Comparison of ENCODE assay signal across 24 cellular contexts in the genomic region with DNA sequence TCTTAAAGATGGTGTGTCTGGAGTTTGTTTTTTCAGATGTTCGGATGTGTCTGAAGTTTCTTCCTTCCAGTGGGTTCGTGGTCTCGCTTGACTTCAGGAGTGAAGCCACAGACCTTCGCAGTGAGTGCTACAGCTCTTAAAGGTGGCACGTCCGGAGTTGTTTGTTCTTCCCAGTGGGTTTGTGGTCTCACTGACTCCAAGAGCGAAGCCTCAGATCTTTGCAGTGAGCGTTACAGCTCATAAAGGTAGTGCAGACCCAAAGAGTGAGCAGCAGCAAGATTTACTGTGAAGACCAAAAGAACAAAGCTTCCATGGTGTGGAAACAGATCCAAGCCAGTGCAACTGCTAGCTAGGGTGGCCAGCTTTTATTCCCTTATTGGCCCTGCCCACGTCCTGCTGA.
DNase-seq lines count a peak whose midpoint lies in the region; ATAC-seq, FAIRE-seq and TF ChIP-seq lines count a peak whose summit lies in the region.
"Had no signal": no experiment of that assay in that cellular context is flagged by ENCODE, and none has a peak within 500 bp of the region (broad histone marks: within the 10 kb centered on the region; RNA-seq: fewer than 3 reads in every experiment).

No MANE protein-coding gene starts in this region.

- H3K27ac ChIP-seq in BLaER1 treated with 17β-estradiol and CSF1 and Interleukin-3, amounts not matched to agents 10 nM and 100 nM, result no peak overlapping the region
- no peak overlapping the region for H3K27ac ChIP-seq in K562 (ENCODE audit: extremely low read depth, low read depth, low read length)
- H3K27ac ChIP-seq: A549, C4-2B, GM23248 had no signal

- WGBS in K562 (ENCODE audit: insufficient coverage, low coverage, missing lambda C conversion rate), result 3% methylated on average over 9 of the region's 9 CpGs

- POLR2A ChIA-PET in K562 (lab: Yijun Ruan, JAX), result no interaction called here

- H3K9me1 ChIP-seq in K562 (ENCODE audit: control insufficient read depth, insufficient read depth, low read length), result no peaks in the 10 kb centered on the region

- H4K20me1 ChIP-seq in BLaER1 treated with 17β-estradiol and CSF1 and Interleukin-3, amounts not matched to agents 10 nM and 100 nM, result no peaks in the 10 kb centered on the region
- no peaks in the 10 kb centered on the region for H4K20me1 ChIP-seq in K562 (replicated peaks; ENCODE audit: control insufficient read depth, insufficient read depth, low read length)

- H3K9me3 ChIP-seq in BLaER1 treated with 17β-estradiol and CSF1 and Interleukin-3, amounts not matched to agents 10 nM and 100 nM (replicated peaks in 1 of 11), result peaks cover 13 to 22% (median 16%) of the 10 kb centered on the region in 11 experiments
- no peaks in the 10 kb centered on the region; the same call in 1 of the 2 replicates for H3K9me3 ChIP-seq in K562 (replicated peaks; ENCODE audit: control insufficient read depth, insufficient read depth, low read depth, low read length)
- H3K9me3 ChIP-seq: A549, BE2C, Caco-2 had no signal

- in situ Hi-C loops in KBM-7 (cut with MboI; ENCODE audit: low pct_unique_long_range_greater_than_20kb, low sequenced_read_pairs), result no loop called here
- in situ Hi-C loops in K562 (cut with MboI), result no loop called here

- ATAC-seq in K562, result no peak
- ATAC-seq: A549; CD8-positive, alpha-beta T cell; GM12878 had no signal

- no peak for TF ChIP-seq RAD21 in K562 (CRISPR knock-in tag; conservative IDR thresholded peaks at IDR 0.05 in 1 of 2, IDR thresholded peaks at IDR 0.05 in 1 of 2)

- no peak overlapping the region for H3K4me3 ChIP-seq in BLaER1 treated with 17β-estradiol and CSF1 and Interleukin-3, amounts not matched to agents 10 nM and 100 nM
- H3K4me3 ChIP-seq in K562, result no peak overlapping the region
- H3K4me3 ChIP-seq: A549, GM12878, GM23248 had no signal

- peaks cover 0 to 12% (median 7%) of the 10 kb centered on the region in 10 experiments; a peak in 8 of 20 replicates for H3K4me1 ChIP-seq in BLaER1 treated with 17β-estradiol and CSF1 and Interleukin-3, amounts not matched to agents 10 nM and 100 nM
- no peaks in the 10 kb centered on the region for H3K4me1 ChIP-seq in K562 (replicated peaks in 1 of 2; ENCODE audit: control insufficient read depth in 2 of 2, insufficient read depth in 2 of 2, low read length in 2 of 2)
- H3K4me1 ChIP-seq: A549, BE2C, Caco-2 had no signal

- FAIRE-seq in K562 (lab: Jason Lieb, UNC), result no peak
- FAIRE-seq: A549, GM12878, GM19239, H1 had no signal

- TF ChIP-seq CTCF in K562 (IDR thresholded peaks at IDR 0.05 in 2 of 3, conservative IDR thresholded peaks at IDR 0.05 in 1 of 3; ENCODE audit: insufficient read depth in 2 of 3, low read depth in 1 of 3, low read length in 3 of 3), result no peak

- no peaks in the 10 kb centered on the region for H3K27me3 ChIP-seq in BLaER1 treated with 17β-estradiol and CSF1 and Interleukin-3, amounts not matched to agents 10 nM and 100 nM
- no peaks in the 10 kb centered on the region for H3K27me3 ChIP-seq in K562 (ENCODE audit: control insufficient read depth in 2 of 2, insufficient read depth in 2 of 2, low read length in 2 of 2)
- H3K27me3 ChIP-seq: BE2C had no signal

- no TSS peak for BruUV-seq in K562 (replicated peaks; lab: Mats Ljungman, UMichigan)

- intact Hi-C loops in K562 (cut with micrococcal nuclease), result no loop called here

- H3K79me2 ChIP-seq in K562 (ENCODE audit: control insufficient read depth, insufficient read depth, low read length), result no peaks in the 10 kb centered on the region

- H3K9ac ChIP-seq in BLaER1 treated with 17β-estradiol and CSF1 and Interleukin-3, amounts not matched to agents 10 nM and 100 nM, result no peak overlapping the region
- H3K9ac ChIP-seq in K562 (ENCODE audit: insufficient read depth in 1 of 2, low read depth in 2 of 2, low read length in 2 of 2), result no peak overlapping the region
- H3K9ac ChIP-seq: GM23248 had no signal

- H2AFZ ChIP-seq in K562 (ENCODE audit: low read depth, low read length), result no peak overlapping the region
- H2AFZ ChIP-seq: GM23248 had no signal

- CTCF ChIA-PET in K562 (lab: Yijun Ruan, JAX; ENCODE audit: low intra/inter-chr PET ratio), result no interaction called here

- TF ChIP-seq EP300 in K562 (IDR thresholded peaks at IDR 0.05; ENCODE audit: low read length), result no peak

- H3K4me2 ChIP-seq in BLaER1 treated with 17β-estradiol and CSF1 and Interleukin-3, amounts not matched to agents 10 nM and 100 nM, result peak overlapping the region in 8 of 11 experiments; percentile 12 to 64 (median 46); a peak in 13 of 22 replicates
- H3K4me2 ChIP-seq in K562 (ENCODE audit: insufficient read depth, low read length), result no peak overlapping the region
- H3K4me2 ChIP-seq: A549 had no signal

- peak; percentile 1 for DNase-seq in KBM-7
- no peak for DNase-seq in K562 (ENCODE audit: extremely low read depth in 1 of 4, low spot score in 3 of 4)
- no peak for DNase-seq in SIG-M5 treated with dmso at 0.1 percent for 504 hours (lab: John Stamatoyannopoulos, UW; ENCODE audit: unreplicated experiment)
- no peak for DNase-seq in activated gamma-delta T cell treated with Interleukin-2 at 50 U/mL for 16 hours
- DNase-seq in NCI-H774 (lab: John Stamatoyannopoulos, UW), result no peak
- DNase-seq: 8988T; ACHN; AML-193; BE2C; Caco-2; CD4-positive, CD25-positive, alpha-beta regulatory T cell; CD8-positive, alpha-beta T cell; DMS153; EL; GDM1; GM23248; H7; HCEC 1CT had no signal

- no peak for TF ChIP-seq POLR2A in K562 (conservative IDR thresholded peaks at IDR 0.05)

- no peaks in the 10 kb centered on the region for H3K36me3 ChIP-seq in BLaER1 treated with 17β-estradiol and CSF1 and Interleukin-3, amounts not matched to agents 10 nM and 100 nM
- H3K36me3 ChIP-seq in K562 (ENCODE audit: control insufficient read depth, insufficient read depth, low read length), result no peaks in the 10 kb centered on the region
- H3K36me3 ChIP-seq: BE2C had no signal

TF ChIP-seq in K562, 482 proteins besides CTCF, POLR2A, EP300 and RAD21:
- TF ChIP-seq FIP1L1 (IDR thresholded peaks at IDR 0.05; ENCODE audit: low read depth, low read length, poor library complexity, severe bottlenecking) (no peak), PATZ1 (CRISPR knock-in tag; IDR thresholded peaks at IDR 0.05; ENCODE audit: borderline replicate concordance) (no peak), CBX1 (IDR thresholded peaks at IDR 0.05; ENCODE audit: low read depth) (no peak), NFYB (IDR thresholded peaks at IDR 0.05; ENCODE audit: extremely low read depth, insufficient read length) (peak; percentile 37), MYBL2 (IDR thresholded peaks at IDR 0.05; ENCODE audit: low read depth) (no peak), MYBL2 (CRISPR knock-in tag; IDR thresholded peaks at IDR 0.05; ENCODE audit: borderline replicate concordance) (no peak)
- TF ChIP-seq, protein P1, sequence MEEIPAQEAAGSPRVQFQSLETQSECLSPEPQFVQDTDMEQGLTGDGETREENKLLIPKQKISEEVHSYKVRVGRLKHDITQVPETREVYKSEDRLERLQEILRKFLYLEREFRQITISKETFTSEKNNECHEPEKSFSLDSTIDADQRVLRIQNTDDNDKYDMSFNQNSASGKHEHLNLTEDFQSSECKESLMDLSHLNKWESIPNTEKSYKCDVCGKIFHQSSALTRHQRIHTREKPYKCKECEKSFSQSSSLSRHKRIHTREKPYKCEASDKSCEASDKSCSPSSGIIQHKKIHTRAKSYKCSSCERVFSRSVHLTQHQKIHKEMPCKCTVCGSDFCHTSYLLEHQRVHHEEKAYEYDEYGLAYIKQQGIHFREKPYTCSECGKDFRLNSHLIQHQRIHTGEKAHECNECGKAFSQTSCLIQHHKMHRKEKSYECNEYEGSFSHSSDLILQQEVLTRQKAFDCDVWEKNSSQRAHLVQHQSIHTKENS (CRISPR knock-in tag; IDR thresholded peaks at IDR 0.05), result no peak
